In genomic region chr4:139299536-139299935, GRCh38 we compare ENCODE assay signal across 1 cellular context.
TF ChIP-seq lines count a peak whose summit lies in the region.

No MANE protein-coding gene starts in this region.

TF ChIP-seq in K562, 482 proteins besides CTCF, POLR2A, EP300 and RAD21:
- TF ChIP-seq ARID3A (IDR thresholded peaks at IDR 0.05; ENCODE audit: borderline replicate concordance, low read depth, low read length) (peak; percentile 8; the same call in 1 of the 2 replicates), HMBOX1 (IDR thresholded peaks at IDR 0.05) (peak; percentile 65; the same call in 1 of the 2 replicates), FOXP1 (CRISPR knock-in tag; IDR thresholded peaks at IDR 0.05) (no peak)
TF ChIP-seq in K562: peak in this region for 2.
